1 cellular context compared by ENCODE assay signal in the genomic region with DNA sequence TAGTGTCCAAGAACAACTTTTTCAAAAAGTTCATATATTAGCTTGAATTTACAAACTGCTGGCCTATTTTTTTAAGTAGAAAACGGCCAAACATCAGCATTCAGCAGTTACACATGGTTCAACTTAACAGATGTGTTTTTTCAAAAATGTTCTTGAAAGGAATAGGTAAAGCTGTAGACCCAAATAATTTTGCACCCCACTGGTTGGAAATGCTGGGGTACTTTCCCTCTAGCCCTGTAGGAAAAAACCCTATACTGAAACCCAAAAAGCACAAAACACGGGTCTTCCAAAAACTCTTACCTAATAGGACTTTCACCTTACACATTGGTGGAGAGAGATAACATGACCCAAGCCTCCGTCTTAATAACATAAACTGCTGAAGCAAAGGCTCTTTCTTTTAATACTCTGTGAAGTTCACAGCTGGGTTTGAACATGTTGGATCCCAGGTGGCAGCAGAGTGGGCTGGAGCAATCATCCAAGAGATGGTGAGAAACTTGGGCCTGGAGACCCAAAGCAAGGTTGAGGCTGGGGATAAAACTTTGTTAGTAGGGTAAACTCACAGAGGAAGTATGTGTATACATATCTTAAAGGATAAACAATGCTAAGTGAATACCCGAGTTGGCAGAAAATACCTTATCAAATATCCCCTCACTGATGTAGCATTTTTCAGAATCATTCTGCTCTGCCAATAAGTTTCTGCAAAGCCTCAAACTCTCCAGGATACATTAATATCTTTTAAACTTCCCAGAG.
TF ChIP-seq lines count a peak whose summit lies in the region.

No MANE protein-coding gene starts in this region.

TF ChIP-seq in WTC11, 78 proteins besides CTCF, POLR2A, EP300 and RAD21 (continued from another document):
- TF ChIP-seq AR (CRISPR knock-in tag; IDR thresholded peaks at IDR 0.05) = no peak
- no peak for TF ChIP-seq FOXK1 (CRISPR knock-in tag; IDR thresholded peaks at IDR 0.05)
- TF ChIP-seq ZNF423 (CRISPR knock-in tag; IDR thresholded peaks at IDR 0.05) = no peak
- TF ChIP-seq HMGA2 (CRISPR knock-in tag; IDR thresholded peaks at IDR 0.05) = no peak
- no peak for TF ChIP-seq USF2 (CRISPR knock-in tag; IDR thresholded peaks at IDR 0.05)
- no peak for TF ChIP-seq EMX1 (CRISPR knock-in tag; IDR thresholded peaks at IDR 0.05)
- TF ChIP-seq JUN (CRISPR knock-in tag; IDR thresholded peaks at IDR 0.05) = no peak
- no peak for TF ChIP-seq ZNF671 (CRISPR knock-in tag; IDR thresholded peaks at IDR 0.05)
- no peak for TF ChIP-seq MXD4 (CRISPR knock-in tag; IDR thresholded peaks at IDR 0.05; ENCODE audit: borderline replicate concordance)
